ENCODE assay signal across 8 cellular contexts in genomic region chr9:133478851-133479711, GRCh38. TPM values are rescaled to one million over a fixed set of nuclear protein-coding genes. Genes with fewer than 3 reads are reported as not detected.
DNase-seq lines count a peak whose midpoint lies in the region; ATAC-seq and TF ChIP-seq lines count a peak whose summit lies in the region.

SLC2A6 (minus strand) TSS chr9:133479099; CDS start chr9:133479059, 40 bp downstream.

- no peak for TF ChIP-seq POLR2A in breast epithelium (IDR thresholded peaks at IDR 0.05)

- ATAC-seq in GM18519 (IDR thresholded peaks at IDR 0.05; ENCODE audit: low FRiP score, unreplicated experiment) (peak; percentile 74), HG03025 (IDR thresholded peaks at IDR 0.05; ENCODE audit: low FRiP score, unreplicated experiment) (peak; percentile 79)

- no peak for TF ChIP-seq CTCF in WERI-Rb-1 (IDR thresholded peaks at IDR 0.05; ENCODE audit: low read depth, low read length)
- TF ChIP-seq CTCF in breast epithelium (IDR thresholded peaks at IDR 0.05) = no peak

- H3K9ac ChIP-seq in iPS-20b (ENCODE audit: low read depth, low read length) (peak within 1 kb of the TSS; percentile 77; the same call in 1 of the 2 replicates), skeletal muscle tissue (ENCODE audit: low read depth in 1 of 3, low read length in 3 of 3) (peak within 1 kb of the TSS; percentile 20 to 70 (median 60))

- H3K27me3 ChIP-seq in WERI-Rb-1 (ENCODE audit: insufficient read depth, low read depth, severe bottlenecking) (no peaks in the 10 kb centered on the region), breast epithelium (peaks cover 0 to 3% of the 10 kb centered on the region in 2 donors), iPS-20b (ENCODE audit: insufficient read depth, low read length) (peaks cover 9% of the 10 kb centered on the region), skeletal muscle tissue (ENCODE audit: control insufficient read depth in 3 of 3, insufficient read depth in 3 of 3, low read length in 3 of 3) (peaks cover 3 to 5% (median 4%) of the 10 kb centered on the region in 3 donors)

- H3K36me3 ChIP-seq in WERI-Rb-1 = peaks cover 6% of the 10 kb centered on the region
- H3K36me3 ChIP-seq in breast epithelium = no peaks in the 10 kb centered on the region
- H3K36me3 ChIP-seq in iPS-20b (ENCODE audit: insufficient read depth, low read depth, low read length) = peaks cover 16% of the 10 kb centered on the region; the same call in 1 of the 2 replicates
- no peaks in the 10 kb centered on the region for H3K36me3 ChIP-seq in skeletal muscle tissue (ENCODE audit: control insufficient read depth in 3 of 3, insufficient read depth in 3 of 3, low read length in 3 of 3)

- H3K27ac ChIP-seq in WERI-Rb-1 (peak within 1 kb of the TSS; percentile 79), breast epithelium (peak within 1 kb of the TSS in 1 of 2 donors; percentile 16), iPS-20b (ENCODE audit: low read length) (no peak within 1 kb of the TSS), skeletal muscle tissue (ENCODE audit: low read depth, low read length) (no peak within 1 kb of the TSS)

- DNase-seq in 8988T (peak; percentile 96), NCI-H2107 (lab: John Stamatoyannopoulos, UW) (peak; percentile 74), WERI-Rb-1 (peak; percentile 87), breast epithelium (ENCODE audit: low spot score in 2 of 2) (peak in 1 of 2 donors; percentile 59)

- H3K4me1 ChIP-seq in breast epithelium (no peaks in the 10 kb centered on the region), iPS-20b (ENCODE audit: insufficient read depth, low read length) (peaks cover 5% of the 10 kb centered on the region), skeletal muscle tissue (ENCODE audit: control insufficient read depth in 3 of 3, insufficient read depth in 3 of 3, low read length in 3 of 3) (peaks cover 14 to 16% (median 14%) of the 10 kb centered on the region in 3 donors)

- intact Hi-C loops in breast epithelium (cut with DNase I; ENCODE audit: low total_unique reads) = no loop called here

- H3K4me3 ChIP-seq in WERI-Rb-1 (ENCODE audit: low read depth, low read length) (peak within 1 kb of the TSS; percentile 49), breast epithelium (peak within 1 kb of the TSS; percentile 40 to 61 (median 53)), iPS-20b (ENCODE audit: low read length) (peak within 1 kb of the TSS; percentile 76), skeletal muscle tissue (ENCODE audit: low read length in 3 of 3) (peak within 1 kb of the TSS; percentile 49 to 72 (median 69))

- H3K9me3 ChIP-seq in WERI-Rb-1 (ENCODE audit: severe bottlenecking) (no peaks in the 10 kb centered on the region), breast epithelium (no peaks in the 10 kb centered on the region), iPS-20b (ENCODE audit: insufficient read depth, low read depth, low read length) (no peaks in the 10 kb centered on the region), skeletal muscle tissue (ENCODE audit: control insufficient read depth in 3 of 3, low read length in 3 of 3) (no peaks in the 10 kb centered on the region)

RNA-seq across cellular contexts. Expression of gene SLC2A6, which starts in this region (rescaled TPM):
- total RNA-seq in breast epithelium (1 to 10 TPM; 1.8 to 2.0 (median 1.8) TPM), skeletal muscle tissue (0.52 TPM)
